Comparison of ENCODE assay signal across 1 cellular context in the genomic region with DNA sequence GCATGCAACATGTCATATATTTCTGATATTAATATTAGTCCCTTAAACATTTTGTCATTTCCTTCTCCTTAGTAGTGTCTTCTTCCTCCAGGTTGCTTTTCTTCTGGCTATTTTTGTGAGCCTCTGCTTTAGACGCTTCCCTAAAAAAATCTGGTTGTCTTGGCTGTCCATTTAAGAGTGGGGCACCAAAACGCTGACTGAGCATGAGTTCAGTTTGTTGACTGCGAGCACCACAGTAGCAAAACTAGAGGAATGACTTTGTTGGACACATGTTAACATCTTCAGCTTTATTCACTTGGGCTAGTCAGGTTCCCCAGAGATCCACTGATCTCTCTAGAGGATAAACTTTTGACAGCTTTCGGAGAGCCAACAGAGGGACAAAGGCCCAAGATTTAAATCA.
TF ChIP-seq lines count a peak whose summit lies in the region.

No MANE protein-coding gene starts in this region.

TF ChIP-seq in SK-N-SH, 30 proteins besides CTCF, POLR2A, EP300 and RAD21 (continued from another document):
- TF ChIP-seq SIN3A (IDR thresholded peaks at IDR 0.05; ENCODE audit: borderline replicate concordance, low read depth, low read length) = no peak
- TF ChIP-seq, protein P1, sequence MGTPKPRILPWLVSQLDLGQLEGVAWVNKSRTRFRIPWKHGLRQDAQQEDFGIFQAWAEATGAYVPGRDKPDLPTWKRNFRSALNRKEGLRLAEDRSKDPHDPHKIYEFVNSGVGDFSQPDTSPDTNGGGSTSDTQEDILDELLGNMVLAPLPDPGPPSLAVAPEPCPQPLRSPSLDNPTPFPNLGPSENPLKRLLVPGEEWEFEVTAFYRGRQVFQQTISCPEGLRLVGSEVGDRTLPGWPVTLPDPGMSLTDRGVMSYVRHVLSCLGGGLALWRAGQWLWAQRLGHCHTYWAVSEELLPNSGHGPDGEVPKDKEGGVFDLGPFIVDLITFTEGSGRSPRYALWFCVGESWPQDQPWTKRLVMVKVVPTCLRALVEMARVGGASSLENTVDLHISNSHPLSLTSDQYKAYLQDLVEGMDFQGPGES (IDR thresholded peaks at IDR 0.05; ENCODE audit: low read depth, low read length) = no peak
- TF ChIP-seq, protein P2, sequence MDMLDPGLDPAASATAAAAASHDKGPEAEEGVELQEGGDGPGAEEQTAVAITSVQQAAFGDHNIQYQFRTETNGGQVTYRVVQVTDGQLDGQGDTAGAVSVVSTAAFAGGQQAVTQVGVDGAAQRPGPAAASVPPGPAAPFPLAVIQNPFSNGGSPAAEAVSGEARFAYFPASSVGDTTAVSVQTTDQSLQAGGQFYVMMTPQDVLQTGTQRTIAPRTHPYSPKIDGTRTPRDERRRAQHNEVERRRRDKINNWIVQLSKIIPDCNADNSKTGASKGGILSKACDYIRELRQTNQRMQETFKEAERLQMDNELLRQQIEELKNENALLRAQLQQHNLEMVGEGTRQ (IDR thresholded peaks at IDR 0.05; ENCODE audit: borderline replicate concordance, low read depth, low read length) = no peak
- TF ChIP-seq RXRA (IDR thresholded peaks at IDR 0.05; ENCODE audit: borderline replicate concordance, low read depth) = no peak
